ENCODE assay signal across 25 cellular contexts in genomic region chr1:169630006-169630405, GRCh38. TPM values are rescaled to one million over a fixed set of nuclear protein-coding genes. Genes with fewer than 3 reads are reported as not detected.
DNase-seq lines count a peak whose midpoint lies in the region; ATAC-seq and TF ChIP-seq lines count a peak whose summit lies in the region.
"Had no signal": no experiment of that assay in that cellular context is flagged by ENCODE, and none has a peak within 500 bp of the region (broad histone marks: within the 10 kb centered on the region; RNA-seq: fewer than 3 reads in every experiment).

SELP (minus strand) TSS chr1:169630124; CDS start chr1:169630074, 50 bp downstream.

- TF ChIP-seq CTCF in thyroid gland (IDR thresholded peaks at IDR 0.05), result no peak

- peak within 1 kb of the TSS; percentile 20 for H3K27ac Mint-ChIP-seq in activated naive CD4-positive, alpha-beta T cell treated with anti-CD3 and anti-CD28 coated beads, Interleukin-2, amount 50 U/mL, for 24 hours
- H3K27ac Mint-ChIP-seq: natural killer cell; stimulated activated effector memory CD8-positive, alpha-beta T cell treated with anti-CD3 and anti-CD28 coated beads, Interleukin-12 subunit alpha, Interleukin-12 subunit beta, amount 100 ng/mL, for 72 hours had no signal

- H3K4me3 ChIP-seq in thyroid gland (replicated peaks in 1 of 3), result no peak within 1 kb of the TSS
- H3K4me3 ChIP-seq: BLaER1 treated with 17β-estradiol and CSF1 and Interleukin-3, amounts not matched to agents 10 nM and 100 nM; colonic mucosa; PC-9; testis had no signal

- no peak for ATAC-seq in HG02981 (IDR thresholded peaks at IDR 0.05; ENCODE audit: unreplicated experiment)
- ATAC-seq: foreskin keratinocyte; natural killer cell; stimulated activated effector memory CD8-positive, alpha-beta T cell treated with anti-CD3 and anti-CD28 coated beads, Interleukin-12 subunit alpha, Interleukin-12 subunit beta, amount 100 ng/mL, for 72 hours had no signal

- no peaks in the 10 kb centered on the region for H3K9me3 ChIP-seq in thyroid gland
- H3K9me3 ChIP-seq: colonic mucosa, testis had no signal

- H3K27me3 ChIP-seq in thyroid gland, result no peaks in the 10 kb centered on the region
- H3K27me3 ChIP-seq: BLaER1 treated with 17β-estradiol and CSF1 and Interleukin-3, amounts not matched to agents 10 nM and 100 nM; colonic mucosa; foreskin keratinocyte; testis had no signal

- no peaks in the 10 kb centered on the region for H3K27me3 Mint-ChIP-seq in activated naive CD4-positive, alpha-beta T cell treated with anti-CD3 and anti-CD28 coated beads, Interleukin-2, amount 50 U/mL, for 24 hours

- peaks cover 0 to 9% of the 10 kb centered on the region in 2 donors for H3K4me1 ChIP-seq in thyroid gland
- H3K4me1 ChIP-seq: colonic mucosa, foreskin keratinocyte, testis had no signal

- H3K36me3 ChIP-seq in thyroid gland, result no peaks in the 10 kb centered on the region
- H3K36me3 ChIP-seq: colonic mucosa had no signal

- H3K4me1 Mint-ChIP-seq in activated naive CD4-positive, alpha-beta T cell treated with anti-CD3 and anti-CD28 coated beads, Interleukin-2, amount 50 U/mL, for 24 hours, result peaks cover 67% of the 10 kb centered on the region

- no peak for TF ChIP-seq POLR2A in thyroid gland (IDR thresholded peaks at IDR 0.05)

- H3K9me3 Mint-ChIP-seq in activated naive CD4-positive, alpha-beta T cell treated with anti-CD3 and anti-CD28 coated beads, Interleukin-2, amount 50 U/mL, for 24 hours, result peaks cover 12% of the 10 kb centered on the region

- no peak within 1 kb of the TSS for H3K4me3 Mint-ChIP-seq in activated naive CD4-positive, alpha-beta T cell treated with anti-CD3 and anti-CD28 coated beads, Interleukin-2, amount 50 U/mL, for 24 hours
- H3K4me3 Mint-ChIP-seq: natural killer cell; stimulated activated effector memory CD8-positive, alpha-beta T cell treated with anti-CD3 and anti-CD28 coated beads, Interleukin-12 subunit alpha, Interleukin-12 subunit beta, amount 100 ng/mL, for 72 hours had no signal

- 50 to 70% methylated on average over 1 of the region's 1 CpG for WGBS in thyroid gland, 2 donors

- intact Hi-C loops in thyroid gland (cut with DNase I), result no loop called here

- H3K36me3 Mint-ChIP-seq in activated naive CD4-positive, alpha-beta T cell treated with anti-CD3 and anti-CD28 coated beads, Interleukin-2, amount 50 U/mL, for 24 hours, result peaks cover 12% of the 10 kb centered on the region
- H3K36me3 Mint-ChIP-seq: stimulated activated effector memory CD8-positive, alpha-beta T cell treated with anti-CD3 and anti-CD28 coated beads, Interleukin-12 subunit alpha, Interleukin-12 subunit beta, amount 100 ng/mL, for 72 hours had no signal

- H3K27ac ChIP-seq in thyroid gland, result peak within 1 kb of the TSS in 2 of 3 donors; percentile 1 to 19
- H3K27ac ChIP-seq: BLaER1 treated with 17β-estradiol and CSF1 and Interleukin-3, amounts not matched to agents 10 nM and 100 nM; colonic mucosa; foreskin keratinocyte; PC-9; testis had no signal

- no peak for DNase-seq in activated naive CD4-positive, alpha-beta T cell treated with anti-CD3 and anti-CD28 coated beads, Interleukin-2, amount 50 U/mL, for 16 hours
- peak; percentile 61 for DNase-seq in astrocyte of the hippocampus (ENCODE audit: low read depth, low spot score)
- peak; percentile 44 to 79 for DNase-seq in lung microvascular endothelial cell (ENCODE audit: low read depth in 2 of 2)
- DNase-seq in thyroid gland, result peak; percentile 13 to 18
- DNase-seq in GM19238 (ENCODE audit: insufficient read length, low spot score), result no peak
- no peak for DNase-seq in NCI-H510A treated with DMSO at 0.1 percent for 48 hours (lab: John Stamatoyannopoulos, UW)
- DNase-seq: activated CD4-positive, CD25-positive, alpha-beta regulatory T cell treated with anti-CD3 and anti-CD28 coated beads, Interleukin-2, amount 50 U/mL, for 72 hours; activated effector memory CD4-positive, alpha-beta T cell treated with anti-CD3 and anti-CD28 coated beads, Interleukin-2, amount 50 U/mL, for 16 hours; colonic mucosa; DMS153; foreskin keratinocyte; natural killer cell; NCI-H1417; NCI-H82; PC-9; posterior cingulate gyrus; stimulated activated CD4-positive, alpha-beta T cell treated with anti-CD3 and anti-CD28 coated beads, Interleukin-15, amount 100 ng/mL, for 24 hours; T-helper 9 cell; testis had no signal

RNA-seq across cellular contexts. Expression of gene SELP, which starts in this region (rescaled TPM):
- 1.2 and 3.3 TPM in 2 replicates for total RNA-seq in lung microvascular endothelial cell
- 1 to 10 TPM; 3.6 to 8.2 (median 5.4) TPM for total RNA-seq in thyroid gland
- total RNA-seq: A673, foreskin keratinocyte, PC-9, SK-MEL-5 had no signal

Comparison
In these comparisons a context has a peak if more than half of its experiments do, and no peak if none do; other contexts are left out.
1. DNase-seq: peak in astrocyte of the hippocampus (single experiment), lung microvascular endothelial cell (2 of 2) and thyroid gland (2 of 2); none in activated naive CD4-positive, alpha-beta T cell treated with anti-CD3 and anti-CD28 coated beads, Interleukin-2, amount 50 U/mL, for 16 hours (single experiment), GM19238 (single experiment) and NCI-H510A treated with DMSO at 0.1 percent for 48 hours (single experiment).